9 cellular contexts compared by ENCODE assay signal in the genomic region with DNA sequence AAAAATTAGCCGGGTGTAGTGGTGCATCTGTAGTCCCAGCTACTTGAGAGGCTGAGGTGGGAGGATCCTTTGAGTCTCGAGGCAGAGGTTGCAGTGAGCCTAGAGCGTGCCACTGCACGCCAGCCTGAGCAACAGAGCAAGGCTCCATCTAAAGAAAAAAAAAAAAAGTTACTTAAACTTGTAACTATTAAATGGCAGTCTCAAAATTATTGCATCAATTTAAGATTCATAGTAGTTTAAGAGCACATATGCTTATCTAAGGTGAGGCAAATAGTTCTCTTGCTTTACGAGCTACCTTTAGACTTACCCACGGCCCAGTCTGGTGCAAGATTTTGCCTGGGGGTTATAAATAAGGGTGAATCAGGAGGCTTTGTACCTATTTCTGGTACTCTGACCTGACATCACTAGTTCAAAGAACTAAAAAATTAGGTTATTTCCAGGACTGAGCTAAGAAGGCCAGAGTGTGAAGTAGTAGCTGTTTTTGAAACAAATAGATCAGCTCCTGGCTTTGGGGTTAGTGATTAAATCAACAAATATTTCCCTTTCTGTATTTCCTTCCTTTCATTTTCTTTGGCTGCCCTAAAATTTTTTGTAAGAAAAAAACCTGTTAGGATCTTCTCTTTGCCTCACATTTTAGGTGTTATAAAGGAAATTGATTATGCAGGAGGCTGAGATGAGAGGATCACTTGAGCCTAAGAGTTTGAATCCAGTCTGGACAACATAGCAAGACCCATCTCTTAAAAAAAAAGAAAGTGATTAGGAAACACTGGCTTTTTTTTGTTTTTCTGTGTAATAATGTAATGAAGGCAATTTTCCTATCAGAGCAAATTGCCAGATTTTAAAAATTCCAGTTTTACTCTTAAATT. TPM values are rescaled to one million over a fixed set of nuclear protein-coding genes. Genes with fewer than 3 reads are reported as not detected.
DNase-seq lines count a peak whose midpoint lies in the region; TF ChIP-seq lines count a peak whose summit lies in the region.
"Had no signal": no experiment of that assay in that cellular context is flagged by ENCODE, and none has a peak within 500 bp of the region (broad histone marks: within the 10 kb centered on the region; RNA-seq: fewer than 3 reads in every experiment).

No MANE protein-coding gene starts in this region.

- H3K4me1 Mint-ChIP-seq in activated naive CD4-positive, alpha-beta T cell treated with anti-CD3 and anti-CD28 coated beads for 36 hours (ENCODE audit: low read depth): peaks cover 51% of the 10 kb centered on the region
- peaks cover 30% of the 10 kb centered on the region for H3K4me1 Mint-ChIP-seq in T-helper 1 cell treated with Interleukin-12 subunit alpha and Interleukin-12 subunit beta and Interleukin-4 antibody, amounts not matched to agents 30 μg/mL and 1 μg/mL, for 36 hours (ENCODE audit: low read depth)

- H3K4me1 ChIP-seq in suprapubic skin: peaks cover 47% of the 10 kb centered on the region

- DNase-seq in activated naive CD4-positive, alpha-beta T cell treated with anti-CD3 and anti-CD28 coated beads for 36 hours: peak; percentile 41
- no peak for DNase-seq in activated naive CD4-positive, alpha-beta T cell treated with anti-CD3 and anti-CD28 coated beads, Interleukin-2, amount 50 U/mL, for 16 hours
- DNase-seq in epithelial cell of esophagus (ENCODE audit: low read depth): peak; percentile 84
- DNase-seq in suprapubic skin (ENCODE audit: low spot score in 2 of 2): no peak
- no peak for DNase-seq in cerebellar cortex (ENCODE audit: low spot score)
- no peak for DNase-seq in NCI-H146 (lab: John Stamatoyannopoulos, UW)
- no peak for DNase-seq in NK-92 treated with Interleukin-12 subunit alpha and Interleukin-12 subunit beta, amount 100 ng/mL, for 24 hours (lab: John Stamatoyannopoulos, UW)
- DNase-seq: AML-193 had no signal

- TF ChIP-seq CTCF in epithelial cell of esophagus (IDR thresholded peaks at IDR 0.05; ENCODE audit: insufficient read depth, low read depth, low read length, missing control alignments) (no peak), suprapubic skin (IDR thresholded peaks at IDR 0.05) (no peak)

- peak overlapping the region; percentile 82 for H3K27ac Mint-ChIP-seq in activated naive CD4-positive, alpha-beta T cell treated with anti-CD3 and anti-CD28 coated beads for 36 hours
- peak overlapping the region; percentile 77 for H3K27ac Mint-ChIP-seq in T-helper 1 cell treated with Interleukin-12 subunit alpha and Interleukin-12 subunit beta and Interleukin-4 antibody, amounts not matched to agents 30 μg/mL and 1 μg/mL, for 36 hours

- H3K9me3 Mint-ChIP-seq in activated naive CD4-positive, alpha-beta T cell treated with anti-CD3 and anti-CD28 coated beads for 36 hours: no peaks in the 10 kb centered on the region
- no peaks in the 10 kb centered on the region for H3K9me3 Mint-ChIP-seq in T-helper 1 cell treated with Interleukin-12 subunit alpha and Interleukin-12 subunit beta and Interleukin-4 antibody, amounts not matched to agents 30 μg/mL and 1 μg/mL, for 36 hours

- TF ChIP-seq POLR2A in suprapubic skin (IDR thresholded peaks at IDR 0.05): no peak

- H3K36me3 ChIP-seq in suprapubic skin: peaks cover 6% of the 10 kb centered on the region

- WGBS in suprapubic skin: 51% methylated on average over 6 of the region's 6 CpGs

- H3K4me3 ChIP-seq in epithelial cell of esophagus (ENCODE audit: low read length): no peak overlapping the region
- peak overlapping the region; percentile 7 for H3K4me3 ChIP-seq in suprapubic skin

- intact Hi-C loops in activated naive CD4-positive, alpha-beta T cell treated with anti-CD3 and anti-CD28 coated beads for 36 hours (cut with micrococcal nuclease): loop anchor here (1.0 to 5.0 kb wide), 4 partner anchors 348 to 897 kb away; a partner anchor contains a TSS

- H3K9me3 ChIP-seq in suprapubic skin: no peaks in the 10 kb centered on the region

- H3K27me3 Mint-ChIP-seq in activated naive CD4-positive, alpha-beta T cell treated with anti-CD3 and anti-CD28 coated beads for 36 hours (ENCODE audit: low read depth): no peaks in the 10 kb centered on the region
- no peaks in the 10 kb centered on the region for H3K27me3 Mint-ChIP-seq in T-helper 1 cell treated with Interleukin-12 subunit alpha and Interleukin-12 subunit beta and Interleukin-4 antibody, amounts not matched to agents 30 μg/mL and 1 μg/mL, for 36 hours (ENCODE audit: low read depth)

- peaks cover 37% of the 10 kb centered on the region for H3K36me3 Mint-ChIP-seq in activated naive CD4-positive, alpha-beta T cell treated with anti-CD3 and anti-CD28 coated beads for 36 hours (ENCODE audit: low read depth)
- peaks cover 36% of the 10 kb centered on the region for H3K36me3 Mint-ChIP-seq in T-helper 1 cell treated with Interleukin-12 subunit alpha and Interleukin-12 subunit beta and Interleukin-4 antibody, amounts not matched to agents 30 μg/mL and 1 μg/mL, for 36 hours (ENCODE audit: low read depth)

- CTCF ChIA-PET in activated naive CD4-positive, alpha-beta T cell treated with anti-CD3 and anti-CD28 coated beads for 36 hours (lab: Charles Lee): interaction anchor here (0.6 to 5.7 kb wide), 5 partner anchors 9 to 563 kb away, joined by 3 to 77 read pairs (median 4); a partner anchor contains a TSS

- no peak overlapping the region for H3K27ac ChIP-seq in suprapubic skin

- H3K4me3 Mint-ChIP-seq in activated naive CD4-positive, alpha-beta T cell treated with anti-CD3 and anti-CD28 coated beads for 36 hours: peak overlapping the region; percentile 56
- H3K4me3 Mint-ChIP-seq in T-helper 1 cell treated with Interleukin-12 subunit alpha and Interleukin-12 subunit beta and Interleukin-4 antibody, amounts not matched to agents 30 μg/mL and 1 μg/mL, for 36 hours: peak overlapping the region; percentile 98

- no peaks in the 10 kb centered on the region for H3K27me3 ChIP-seq in suprapubic skin

- TF ChIP-seq EP300 in suprapubic skin (IDR thresholded peaks at IDR 0.05): no peak

RNA-seq across cellular contexts. Expression of a gene that starts 3.6 kb away (rescaled TPM):
- 10 to 100 TPM; 20.6 to 20.7 TPM for total RNA-seq in activated naive CD4-positive, alpha-beta T cell treated with anti-CD3 and anti-CD28 coated beads for 36 hours
- total RNA-seq in suprapubic skin: 10 to 100 TPM in 3 of 4 donors, 1 to 10 TPM in 1; 8.9 to 17.5 (median 15.1) TPM

RNA-seq across cellular contexts. Expression of a gene that starts 3.7 kb away (rescaled TPM):
- 100 to 1,000 TPM; 250 to 266 TPM for total RNA-seq in activated naive CD4-positive, alpha-beta T cell treated with anti-CD3 and anti-CD28 coated beads for 36 hours
- total RNA-seq in suprapubic skin: 100 to 1,000 TPM; 150 to 232 (median 182) TPM

RNA-seq across cellular contexts. Expression of a gene that starts 10.9 kb away (rescaled TPM):
- total RNA-seq in activated naive CD4-positive, alpha-beta T cell treated with anti-CD3 and anti-CD28 coated beads for 36 hours: 1 to 10 TPM; 5.5 to 6.0 TPM
- total RNA-seq in suprapubic skin: 10 to 100 TPM in 1 of 4 donors, 1 to 10 TPM in 3; 7.5 to 11.8 (median 9.5) TPM

RNA-seq across cellular contexts. Expression of a gene that starts 25.4 kb away (rescaled TPM):
- total RNA-seq in activated naive CD4-positive, alpha-beta T cell treated with anti-CD3 and anti-CD28 coated beads for 36 hours: 10 to 100 TPM; 47.7 to 49.1 TPM
- total RNA-seq in suprapubic skin: 1 to 10 TPM; 6.4 to 9.2 (median 8.6) TPM

RNA-seq across cellular contexts. Expression of a gene that starts 38.0 kb away (rescaled TPM):
- total RNA-seq in activated naive CD4-positive, alpha-beta T cell treated with anti-CD3 and anti-CD28 coated beads for 36 hours: 1,000 to 10,000 TPM; 1,858 to 2,382 TPM
- over 10,000 TPM in 1 of 4 donors, 1,000 to 10,000 TPM in 3; 5,312 to 11,292 (median 8,564) TPM for total RNA-seq in suprapubic skin

Comparison
In these comparisons a context has a peak if more than half of its experiments do, and no peak if none do; other contexts are left out.
1. DNase-seq: peak in activated naive CD4-positive, alpha-beta T cell treated with anti-CD3 and anti-CD28 coated beads for 36 hours (single experiment) and epithelial cell of esophagus (single experiment); none in activated naive CD4-positive, alpha-beta T cell treated with anti-CD3 and anti-CD28 coated beads, Interleukin-2, amount 50 U/mL, for 16 hours (single experiment), suprapubic skin (0 of 2), cerebellar cortex (single experiment), NCI-H146 (single experiment) and NK-92 treated with Interleukin-12 subunit alpha and Interleukin-12 subunit beta, amount 100 ng/mL, for 24 hours (single experiment).